In genomic region chr7:143290293-143290692, GRCh38 we compare ENCODE assay signal across 1 cellular context.
TF ChIP-seq lines count a peak whose summit lies in the region.

No MANE protein-coding gene starts in this region.

TF ChIP-seq in K562, 482 proteins besides CTCF, POLR2A, EP300 and RAD21 (continues in another document):
- no peak for TF ChIP-seq SMARCC2 (IDR thresholded peaks at IDR 0.05; ENCODE audit: low read depth)
- TF ChIP-seq ZNF76 (CRISPR knock-in tag; IDR thresholded peaks at IDR 0.05; ENCODE audit: borderline replicate concordance): no peak
- TF ChIP-seq PREB (CRISPR knock-in tag; IDR thresholded peaks at IDR 0.05): no peak
- TF ChIP-seq MYC (IDR thresholded peaks at IDR 0.05; ENCODE audit: low read depth, low read length): no peak
- TF ChIP-seq MYC (CRISPR knock-in tag; IDR thresholded peaks at IDR 0.05; ENCODE audit: borderline replicate concordance, low read depth): no peak
- no peak for TF ChIP-seq SPI1 (IDR thresholded peaks at IDR 0.05; ENCODE audit: borderline replicate concordance, low read depth, low read length)
- TF ChIP-seq TFAP4 (CRISPR knock-in tag; IDR thresholded peaks at IDR 0.05; ENCODE audit: borderline replicate concordance): peak; percentile 23; the same call in 1 of the 2 replicates
- no peak for TF ChIP-seq AFF1 (IDR thresholded peaks at IDR 0.05; ENCODE audit: low read depth in 1 of 2, partially characterized antibody in 2 of 2)
- no peak for TF ChIP-seq TOE1 (IDR thresholded peaks at IDR 0.05; ENCODE audit: borderline replicate concordance)
- TF ChIP-seq TOE1 (CRISPR knock-in tag; IDR thresholded peaks at IDR 0.05; ENCODE audit: borderline replicate concordance, low read depth): no peak
- TF ChIP-seq FUS (optimal IDR thresholded peaks at IDR 0.05; ENCODE audit: low read depth, low read length): no peak
- TF ChIP-seq KDM1A (IDR thresholded peaks at IDR 0.05): 0 out of 4 replicates have a peak, but pooled peaks of 1 of the 2 experiments have one; percentile 4
- no peak for TF ChIP-seq NR0B1 (IDR thresholded peaks at IDR 0.05; ENCODE audit: partially characterized antibody)
- no peak for TF ChIP-seq YBX1 (IDR thresholded peaks at IDR 0.05)
- no peak for TF ChIP-seq BHLHE40 (IDR thresholded peaks at IDR 0.05; ENCODE audit: low read length)
- TF ChIP-seq PHB (CRISPR knock-in tag; IDR thresholded peaks at IDR 0.05): no peak
- TF ChIP-seq HNRNPL (IDR thresholded peaks at IDR 0.05; ENCODE audit: low read depth, low read length): no peak
- TF ChIP-seq MLX (CRISPR knock-in tag; conservative IDR thresholded peaks at IDR 0.05): no peak
- TF ChIP-seq ZNF778 (CRISPR knock-in tag; IDR thresholded peaks at IDR 0.05): no peak
- TF ChIP-seq SMAD2 (IDR thresholded peaks at IDR 0.05; ENCODE audit: low read depth, low read length): no peak
- TF ChIP-seq SOX6 (IDR thresholded peaks at IDR 0.05): no peak
- TF ChIP-seq ZNF318 (IDR thresholded peaks at IDR 0.05; ENCODE audit: borderline replicate concordance in 1 of 2, low read depth in 1 of 2): no peak
- no peak for TF ChIP-seq ZBTB40 (IDR thresholded peaks at IDR 0.05)
- TF ChIP-seq ZBTB40 (CRISPR knock-in tag; IDR thresholded peaks at IDR 0.05): peak; percentile 32; the same call in 1 of the 2 replicates
- 0 out of 2 replicates have a peak, but pooled peaks have one; percentile 4 for TF ChIP-seq BCOR (IDR thresholded peaks at IDR 0.05)
- TF ChIP-seq DACH1 (IDR thresholded peaks at IDR 0.05; ENCODE audit: partially characterized antibody): no peak
